Comparison of ENCODE assay signal across 18 cellular contexts in genomic region chr11:126088999-126089398, GRCh38.
"Had no signal": no experiment of that assay in that cellular context is flagged by ENCODE, and none has a peak within 500 bp of the region (broad histone marks: within the 10 kb centered on the region; RNA-seq: fewer than 3 reads in every experiment).

No MANE protein-coding gene starts in this region.

- H3K27ac ChIP-seq: gastrocnemius medialis, heart right ventricle, left lung, pancreas, psoas muscle had no signal

- H3K4me1 ChIP-seq: gastrocnemius medialis, heart right ventricle, left lung, pancreas, psoas muscle had no signal

- H3K4me3 Mint-ChIP-seq: natural killer cell treated with Interleukin-12 subunit alpha and Interleukin-12 subunit beta and Interleukin-15 and Interleukin-18, amount 100 ng/mL, for 72 hours; type B pancreatic cell had no signal

- H3K4me3 ChIP-seq: gastrocnemius medialis, heart right ventricle, left lung, lung, pancreas, psoas muscle had no signal

- H3K9me3 ChIP-seq: gastrocnemius medialis, heart right ventricle, left lung, pancreas, psoas muscle had no signal

- DNase-seq: effector memory CD4-positive, alpha-beta T cell; gastrocnemius medialis; heart right ventricle; hypothalamus; islet precursor cell; left lung; mesenchymal stem cell; midbrain; occipital lobe; pancreas; psoas muscle; retina; stimulated activated naive CD4-positive, alpha-beta T cell treated with Interleukin-2 at 50 U/mL for 16 hours had no signal

- H3K27ac Mint-ChIP-seq: natural killer cell treated with Interleukin-12 subunit alpha and Interleukin-12 subunit beta and Interleukin-15 and Interleukin-18, amount 100 ng/mL, for 72 hours; type B pancreatic cell had no signal

- H3K27me3 ChIP-seq: gastrocnemius medialis, heart right ventricle, left lung, pancreas had no signal

- H3K36me3 ChIP-seq: gastrocnemius medialis, heart right ventricle, left lung, pancreas had no signal

- ATAC-seq: esophagus mucosa; gastrocnemius medialis; heart right ventricle; left lung; natural killer cell treated with Interleukin-12 subunit alpha and Interleukin-12 subunit beta and Interleukin-15 and Interleukin-18, amount 100 ng/mL, for 72 hours; pancreas; psoas muscle; sciatic nerve had no signal

- H3K36me3 Mint-ChIP-seq: natural killer cell treated with Interleukin-12 subunit alpha and Interleukin-12 subunit beta and Interleukin-15 and Interleukin-18, amount 100 ng/mL, for 72 hours; type B pancreatic cell had no signal

- H3K9me3 Mint-ChIP-seq: natural killer cell treated with Interleukin-12 subunit alpha and Interleukin-12 subunit beta and Interleukin-15 and Interleukin-18, amount 100 ng/mL, for 72 hours; type B pancreatic cell had no signal
